In the genomic region with DNA sequence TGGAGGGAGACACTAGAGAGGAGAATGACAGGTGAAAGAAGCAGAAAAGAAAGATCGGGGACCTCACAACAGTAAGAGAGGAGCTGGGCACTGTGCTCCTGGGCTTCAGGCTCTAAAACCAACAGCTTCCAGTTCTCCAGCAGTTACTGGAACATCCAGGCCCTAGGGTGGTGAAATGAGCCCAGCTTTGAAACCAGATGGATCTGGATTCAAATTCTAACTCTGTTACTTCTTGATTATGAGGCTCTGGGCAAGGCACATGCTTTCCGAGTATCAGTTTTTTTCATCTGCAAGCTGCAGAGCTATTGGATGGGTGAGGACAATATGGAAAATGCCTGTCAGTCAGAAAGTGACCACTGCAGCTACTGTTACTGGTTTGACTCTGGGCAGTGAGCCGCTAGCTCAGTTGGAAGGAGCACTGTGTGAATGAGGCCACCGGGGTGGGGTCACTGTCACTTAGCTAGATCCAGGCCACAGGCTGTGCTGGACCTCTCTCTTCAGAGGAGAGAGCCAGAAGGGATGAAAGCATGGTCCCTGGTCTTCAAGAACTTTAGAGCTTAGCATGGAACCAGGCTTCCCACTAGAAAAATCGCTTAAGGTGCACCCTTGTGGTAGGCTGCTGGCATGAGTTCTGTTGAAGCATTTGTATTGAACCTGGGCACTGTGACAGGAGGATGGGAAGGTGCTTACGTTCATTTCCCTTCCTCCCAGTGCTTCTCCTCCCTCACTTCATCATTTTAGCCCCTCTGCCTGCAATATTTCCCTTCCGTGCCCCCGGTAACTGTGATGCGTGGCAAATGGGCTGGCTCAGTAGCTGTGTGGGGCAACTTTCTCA, we compare ENCODE assay signal across 8 cellular contexts. TPM values are rescaled to one million over a fixed set of nuclear protein-coding genes. Genes with fewer than 3 reads are reported as not detected.
A peak's percentile ranks its signal among the peaks of the same experiment; 100 is the strongest.
DNase-seq lines count a peak whose midpoint lies in the region; ATAC-seq, FAIRE-seq and TF ChIP-seq lines count a peak whose summit lies in the region.

No MANE protein-coding gene starts in this region.

- no peak overlapping the region for H3K27ac ChIP-seq in Panc1 (ENCODE audit: low read length)

- TF ChIP-seq CTCF in Panc1 (IDR thresholded peaks at IDR 0.05) (no peak), fibroblast of mammary gland (conservative IDR thresholded peaks at IDR 0.05; ENCODE audit: control insufficient read depth, insufficient read depth, low read depth, low read length) (no peak)

- TF ChIP-seq POLR2A in H54 (IDR thresholded peaks at IDR 0.05; ENCODE audit: low read depth, low read length), result no peak

- FAIRE-seq in H54 (lab: Jason Lieb, UNC), result no peak

- no peaks in the 10 kb centered on the region for H3K4me1 ChIP-seq in Panc1 (ENCODE audit: control insufficient read depth, insufficient read depth, low read length)
- peaks cover 47% of the 10 kb centered on the region for H3K4me1 ChIP-seq in skeletal muscle satellite cell (ENCODE audit: control insufficient read depth, insufficient read depth, low read length)

- peak overlapping the region; percentile 75 for H3K4me2 ChIP-seq in skeletal muscle satellite cell (ENCODE audit: low read length)

- CTCF ChIA-PET in Panc1 (lab: Charles Lee), result interaction anchor here (0.5 to 1.3 kb wide), 2 partner anchors 20 to 89 kb away, joined by 3 read pairs; no protein-coding TSS in a partner anchor

- POLR2A ChIA-PET in Panc1 (lab: Charles Lee), result no interaction called here

- peak; percentile 59; the same call in 1 of the 2 replicates for ATAC-seq in Panc1
- no peak for ATAC-seq in HG02798 (IDR thresholded peaks at IDR 0.05; ENCODE audit: poor library complexity, unreplicated experiment)

- H3K36me3 ChIP-seq in Panc1 (ENCODE audit: control insufficient read depth, insufficient read depth, low read length), result no peaks in the 10 kb centered on the region
- H3K36me3 ChIP-seq in skeletal muscle satellite cell (ENCODE audit: insufficient read depth, low read length), result peaks cover 38% of the 10 kb centered on the region

- H3K4me3 ChIP-seq in Panc1 (ENCODE audit: low read depth in 2 of 2, low read length in 2 of 2) (no peak overlapping the region), fibroblast of mammary gland (ENCODE audit: control insufficient read depth, low read depth, low read length) (no peak overlapping the region), skeletal muscle satellite cell (ENCODE audit: low read length) (peak overlapping the region; percentile 39)

- no peaks in the 10 kb centered on the region for H3K27me3 ChIP-seq in Panc1 (ENCODE audit: control insufficient read depth, insufficient read depth, low read length)
- no peaks in the 10 kb centered on the region for H3K27me3 ChIP-seq in skeletal muscle satellite cell (ENCODE audit: control insufficient read depth, insufficient read depth, low read length)

- in situ Hi-C loops in Panc1 (cut with HindIII; ENCODE audit: low pct_unique_long_range_greater_than_20kb, low sequenced_read_pairs), result no loop called here

- H3K9me3 ChIP-seq in Panc1 (ENCODE audit: control insufficient read depth, insufficient read depth, low read depth, low read length), result no peaks in the 10 kb centered on the region
- H3K9me3 ChIP-seq in skeletal muscle satellite cell (replicated peaks; ENCODE audit: low read length), result no peaks in the 10 kb centered on the region

- intact Hi-C loops in Panc1 (cut with micrococcal nuclease; ENCODE audit: unreplicated experiment), result no loop called here

- peak; percentile 36 for DNase-seq in NCI-H2171 treated with DMSO at 0.1 percent for 48 hours (lab: John Stamatoyannopoulos, UW)
- DNase-seq in NCI-H2171 (lab: John Stamatoyannopoulos, UW), result no peak
- no peak for DNase-seq in Panc1 (ENCODE audit: low read depth, low spot score)
- peak; percentile 34 for DNase-seq in fibroblast of mammary gland (ENCODE audit: low read depth)
- no peak for DNase-seq in islet precursor cell
- DNase-seq in H54 (ENCODE audit: insufficient read length, low spot score), result no peak

- no TSS peak for BruUV-seq in Panc1 (replicated peaks; lab: Mats Ljungman, UMichigan)

- peak overlapping the region; percentile 79 for H3K9ac ChIP-seq in skeletal muscle satellite cell (ENCODE audit: low read depth, low read length)

RNA-seq across cellular contexts. Expression of a gene that starts 12.2 kb away (rescaled TPM):
- total RNA-seq in Panc1 (2021; ENCODE audit: unreplicated experiment), result 9.1 TPM
- 10.8 TPM for polyA plus RNA-seq in Panc1 (2012; ENCODE audit: insufficient read length)
- 24.8 and 27.1 TPM in 2 replicates for total RNA-seq in skeletal muscle satellite cell (2012; rRNA removed)

Comparison
In these comparisons a context has a peak if more than half of its experiments do, and no peak if none do; other contexts are left out.
1. DNase-seq: peak in NCI-H2171 treated with DMSO at 0.1 percent for 48 hours (single experiment) and fibroblast of mammary gland (single experiment); none in NCI-H2171 (single experiment), Panc1 (single experiment), islet precursor cell (single experiment) and H54 (single experiment).